19 cellular contexts compared by ENCODE assay signal in the genomic region with DNA sequence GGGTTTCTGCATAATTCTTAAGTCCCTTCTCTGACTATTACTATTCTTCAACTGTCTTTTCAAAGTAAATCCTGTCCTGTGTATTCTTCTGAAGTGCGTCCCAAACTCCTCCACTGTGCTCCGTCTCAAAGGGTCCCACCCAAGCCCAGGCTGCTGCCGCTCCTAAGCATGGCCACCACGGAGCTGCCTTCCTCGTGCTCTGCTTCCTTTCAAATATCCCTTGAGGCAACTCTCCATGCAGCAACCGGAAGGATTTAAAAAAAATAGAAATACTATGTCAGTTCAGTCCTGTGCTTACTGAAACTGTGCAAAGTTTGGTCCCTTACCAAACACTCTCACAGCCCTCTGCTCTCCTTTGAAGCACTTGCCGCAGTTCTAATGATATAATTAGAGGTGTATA.
A peak's percentile ranks its signal among the peaks of the same experiment; 100 is the strongest.
DNase-seq lines count a peak whose midpoint lies in the region; ATAC-seq and TF ChIP-seq lines count a peak whose summit lies in the region.
"Had no signal": no experiment of that assay in that cellular context is flagged by ENCODE, and none has a peak within 500 bp of the region (broad histone marks: within the 10 kb centered on the region; RNA-seq: fewer than 3 reads in every experiment).

No MANE protein-coding gene starts in this region.

- H3K27me3 ChIP-seq in mammary epithelial cell (ENCODE audit: insufficient read depth, low read length) (no peaks in the 10 kb centered on the region), MM.1S (replicated peaks; ENCODE audit: insufficient read depth, low read length) (no peaks in the 10 kb centered on the region)

- TF ChIP-seq CTCF in MCF 10A (IDR thresholded peaks at IDR 0.05; ENCODE audit: unreplicated experiment): no peak
- TF ChIP-seq CTCF in mammary epithelial cell (conservative IDR thresholded peaks at IDR 0.05 in 1 of 2, IDR thresholded peaks at IDR 0.05 in 1 of 2; ENCODE audit: extremely low read depth in 1 of 2, insufficient read depth in 1 of 2, low read depth in 1 of 2, low read length in 2 of 2): no peak
- TF ChIP-seq CTCF in mesothelial cell of epicardium (IDR thresholded peaks at IDR 0.05; ENCODE audit: unreplicated experiment): no peak
- no peak for TF ChIP-seq CTCF in endothelial cell (IDR thresholded peaks at IDR 0.05; ENCODE audit: unreplicated experiment)
- TF ChIP-seq CTCF in MM.1S (IDR thresholded peaks at IDR 0.05; ENCODE audit: low read length): no peak

- no peaks in the 10 kb centered on the region for H3F3A ChIP-seq in MM.1S (ENCODE audit: insufficient read depth, low read length)

- H3K79me2 ChIP-seq in mammary epithelial cell (ENCODE audit: insufficient read depth, low read length) (no peaks in the 10 kb centered on the region), MM.1S (ENCODE audit: low read length) (no peaks in the 10 kb centered on the region)

- POLR2A ChIA-PET in MCF 10A (lab: Yijun Ruan, JAX): no interaction called here

- no peak overlapping the region for H3K4me3 Mint-ChIP-seq in MCF 10A (ENCODE audit: unreplicated experiment)
- H3K4me3 Mint-ChIP-seq in T-helper 17 cell: no peak overlapping the region
- H3K4me3 Mint-ChIP-seq in mesothelial cell of epicardium: no peak overlapping the region
- no peak overlapping the region for H3K4me3 Mint-ChIP-seq in endothelial cell (ENCODE audit: unreplicated experiment)

- H3K9me3 ChIP-seq in mammary epithelial cell (replicated peaks; ENCODE audit: insufficient read depth, low read length) (no peaks in the 10 kb centered on the region), T-helper 17 cell (ENCODE audit: control insufficient read depth, low read length, poor library complexity, severe bottlenecking) (no peaks in the 10 kb centered on the region), MM.1S (replicated peaks; ENCODE audit: insufficient read depth, low read length) (no peaks in the 10 kb centered on the region)

- H3K27ac ChIP-seq in mammary epithelial cell (ENCODE audit: insufficient read depth, low read depth, low read length) (no peak overlapping the region), MM.1S (ENCODE audit: low read length) (no peak overlapping the region)
- H3K27ac ChIP-seq: HL-60 had no signal

- in situ Hi-C loops in mammary epithelial cell (cut with MboI; ENCODE audit: low sequenced_read_pairs in 2 of 2): no loop called here

- H3K27me3 Mint-ChIP-seq in MCF 10A (ENCODE audit: insufficient read depth, unreplicated experiment): no peaks in the 10 kb centered on the region
- no peaks in the 10 kb centered on the region for H3K27me3 Mint-ChIP-seq in T-helper 17 cell
- H3K27me3 Mint-ChIP-seq in mesothelial cell of epicardium (ENCODE audit: low read depth): no peaks in the 10 kb centered on the region
- peaks cover 3% of the 10 kb centered on the region for H3K27me3 Mint-ChIP-seq in endothelial cell (ENCODE audit: unreplicated experiment)

- CTCF ChIA-PET in MCF 10A (lab: Yijun Ruan, JAX): no interaction called here
- CTCF ChIA-PET in mammary epithelial cell (lab: Charles Lee; ENCODE audit: low non-redundant PET): no interaction called here

- H3K36me3 ChIP-seq in mammary epithelial cell (ENCODE audit: insufficient read depth, low read length): peaks cover 5% of the 10 kb centered on the region
- H3K36me3 ChIP-seq in MM.1S (replicated peaks; ENCODE audit: insufficient read depth, low read length): 0 out of 2 replicates have a peak, but pooled peaks cover 4% of the 10 kb centered on the region

- H4K20me1 ChIP-seq in mammary epithelial cell (ENCODE audit: insufficient read depth, low read length): no peaks in the 10 kb centered on the region
- H4K20me1 ChIP-seq in MM.1S (ENCODE audit: insufficient read depth, low read length): no peaks in the 10 kb centered on the region

- no peak overlapping the region for H3K9ac ChIP-seq in mammary epithelial cell (ENCODE audit: insufficient read depth, low read length)
- no peak overlapping the region for H3K9ac ChIP-seq in MM.1S (ENCODE audit: low read length)

- no peaks in the 10 kb centered on the region for H3K9me2 ChIP-seq in MM.1S (replicated peaks; ENCODE audit: insufficient read depth, low read length)

- intact Hi-C loops in MCF 10A (cut with micrococcal nuclease): loop anchor here (10.0 kb wide), 1 partner anchor 79 kb away; no protein-coding TSS in a partner anchor
- intact Hi-C loops in mammary epithelial cell (cut with micrococcal nuclease): no loop called here

- dilution Hi-C loops in mammary epithelial cell (cut with HindIII; ENCODE audit: low sequenced_read_pairs): loop anchor here (5.0 kb wide), 1 partner anchor 94 kb away; no protein-coding TSS in a partner anchor

- ATAC-seq in T-helper 17 cell: no peak

- H3K36me3 Mint-ChIP-seq in MCF 10A (ENCODE audit: insufficient read depth, unreplicated experiment): peaks cover 74% of the 10 kb centered on the region
- H3K36me3 Mint-ChIP-seq in T-helper 17 cell (ENCODE audit: low read depth): peaks cover 15% of the 10 kb centered on the region
- H3K36me3 Mint-ChIP-seq in mesothelial cell of epicardium: peaks cover 51% of the 10 kb centered on the region
- peaks cover 16% of the 10 kb centered on the region for H3K36me3 Mint-ChIP-seq in endothelial cell (ENCODE audit: low read depth, unreplicated experiment)

- BruUV-seq in MCF 10A (replicated peaks; lab: Mats Ljungman, UMichigan) (no TSS peak), mammary epithelial cell (replicated peaks; lab: Mats Ljungman, UMichigan) (no TSS peak)

- no peaks in the 10 kb centered on the region for H3K9me3 Mint-ChIP-seq in MCF 10A (ENCODE audit: unreplicated experiment)
- H3K9me3 Mint-ChIP-seq in mesothelial cell of epicardium: no peaks in the 10 kb centered on the region
- H3K9me3 Mint-ChIP-seq in endothelial cell (ENCODE audit: unreplicated experiment): no peaks in the 10 kb centered on the region

- DNase-seq in MCF 10A (ENCODE audit: unreplicated experiment): no peak
- DNase-seq in mammary epithelial cell: no peak
- no peak for DNase-seq in T-helper 17 cell
- DNase-seq in mesothelial cell of epicardium (ENCODE audit: low spot score in 2 of 2, unreplicated experiment in 2 of 2): no peak
- DNase-seq in endothelial cell (ENCODE audit: low spot score): no peak
- no peak for DNase-seq in NCI-H1417 treated with DMSO at 0.1 percent for 48 hours (lab: John Stamatoyannopoulos, UW)
- no peak for DNase-seq in MM.1S
- DNase-seq in COLO829 (ENCODE audit: low spot score): no peak
- DNase-seq: COR-L47, DND-41, H7, KBM-7, NCI-H1105, NCI-H2029 treated with DMSO at 0.1 percent for 48 hours, NCI-H226, NCI-H510A treated with DMSO at 0.1 percent for 48 hours, NCI-H748 treated with DMSO at 0.1 percent for 48 hours, SIG-M5 had no signal

- H2AFZ ChIP-seq in mammary epithelial cell (ENCODE audit: low read depth, low read length) (no peak overlapping the region), MM.1S (ENCODE audit: low read length) (no peak overlapping the region)

- WGBS in mammary epithelial cell (ENCODE audit: low coverage, missing lambda C conversion rate): 84% methylated on average over 7 of the region's 7 CpGs

- H3K4me1 ChIP-seq in mammary epithelial cell (ENCODE audit: insufficient read depth, low read length) (peaks cover 32% of the 10 kb centered on the region), MM.1S (ENCODE audit: low read length) (no peaks in the 10 kb centered on the region)

- no peak overlapping the region for H3K4me2 ChIP-seq in mammary epithelial cell (ENCODE audit: insufficient read depth, low read depth, low read length)
- no peak overlapping the region for H3K4me2 ChIP-seq in MM.1S (ENCODE audit: low read depth, low read length)

- H3K4me3 ChIP-seq in mammary epithelial cell (replicated peaks in 1 of 3; ENCODE audit: insufficient read depth in 1 of 3, low read depth in 2 of 3, low read length in 3 of 3) (no peak overlapping the region), MM.1S (ENCODE audit: low read length) (no peak overlapping the region)

- H3K27ac Mint-ChIP-seq in MCF 10A (ENCODE audit: low read depth, unreplicated experiment) (peak overlapping the region; percentile 5), T-helper 17 cell (peak overlapping the region; percentile 72), mesothelial cell of epicardium (peak overlapping the region; percentile 27), endothelial cell (ENCODE audit: unreplicated experiment) (no peak overlapping the region)

- H3K4me1 Mint-ChIP-seq in MCF 10A (ENCODE audit: insufficient read depth, unreplicated experiment): peaks cover 11% of the 10 kb centered on the region
- H3K4me1 Mint-ChIP-seq in T-helper 17 cell: peaks cover 8% of the 10 kb centered on the region
- H3K4me1 Mint-ChIP-seq in mesothelial cell of epicardium: peaks cover 15% of the 10 kb centered on the region
- peaks cover 18% of the 10 kb centered on the region for H3K4me1 Mint-ChIP-seq in endothelial cell (ENCODE audit: unreplicated experiment)
